Comparison of ENCODE assay signal across 9 cellular contexts in genomic region chr20:32354592-32355416, GRCh38.
DNase-seq lines count a peak whose midpoint lies in the region; ATAC-seq, FAIRE-seq and TF ChIP-seq lines count a peak whose summit lies in the region.
"Had no signal": no experiment of that assay in that cellular context is flagged by ENCODE, and none has a peak within 500 bp of the region (broad histone marks: within the 10 kb centered on the region; RNA-seq: fewer than 3 reads in every experiment).

No MANE protein-coding gene starts in this region.

- no peak for TF ChIP-seq CTCF in NB4 (IDR thresholded peaks at IDR 0.05; ENCODE audit: low read depth, low read length)
- TF ChIP-seq CTCF in choroid plexus epithelial cell (conservative IDR thresholded peaks at IDR 0.05; ENCODE audit: low read depth, low read length) = no peak

- peak; percentile 39 for DNase-seq in stimulated activated CD4-positive, alpha-beta T cell treated with anti-CD3 and anti-CD28 coated beads, Interleukin-15, amount 100 ng/mL, for 24 hours
- DNase-seq in stimulated activated CD4-positive, alpha-beta T cell treated with anti-CD3 and anti-CD28 coated beads, Interleukin-4, amount 100 ng/mL, for 24 hours = no peak
- DNase-seq in NB4 (ENCODE audit: low read depth) (peak; percentile 52), choroid plexus epithelial cell (ENCODE audit: low read depth) (peak; percentile 70), urothelium cell line (ENCODE audit: low spot score) (peak; percentile 70), NCI-H1930 (lab: John Stamatoyannopoulos, UW) (no peak)
- DNase-seq: GDM1 had no signal

- TF ChIP-seq POLR2A in NB4 (IDR thresholded peaks at IDR 0.05; ENCODE audit: extremely low read depth, insufficient read length) = no peak

- no peak for FAIRE-seq in urothelium cell line (lab: Jason Lieb, UNC)

- no peak for ATAC-seq in GM18519 (IDR thresholded peaks at IDR 0.05; ENCODE audit: low FRiP score, unreplicated experiment)
- no peak for ATAC-seq in HG03196 (IDR thresholded peaks at IDR 0.05; ENCODE audit: unreplicated experiment)

- H3K4me3 ChIP-seq in NB4 (ENCODE audit: low read depth, low read length) = no peak overlapping the region
- no peak overlapping the region for H3K4me3 ChIP-seq in choroid plexus epithelial cell (ENCODE audit: low read depth, low read length)

Comparison
In these comparisons a context has a peak if more than half of its experiments do, and no peak if none do; other contexts are left out.
1. DNase-seq: peak in stimulated activated CD4-positive, alpha-beta T cell treated with anti-CD3 and anti-CD28 coated beads, Interleukin-15, amount 100 ng/mL, for 24 hours (single experiment), NB4 (single experiment), choroid plexus epithelial cell (single experiment) and urothelium cell line (single experiment); none in stimulated activated CD4-positive, alpha-beta T cell treated with anti-CD3 and anti-CD28 coated beads, Interleukin-4, amount 100 ng/mL, for 24 hours (single experiment) and NCI-H1930 (0 of 2).